Comparison of ENCODE assay signal across 1 cellular context in the genomic region with DNA sequence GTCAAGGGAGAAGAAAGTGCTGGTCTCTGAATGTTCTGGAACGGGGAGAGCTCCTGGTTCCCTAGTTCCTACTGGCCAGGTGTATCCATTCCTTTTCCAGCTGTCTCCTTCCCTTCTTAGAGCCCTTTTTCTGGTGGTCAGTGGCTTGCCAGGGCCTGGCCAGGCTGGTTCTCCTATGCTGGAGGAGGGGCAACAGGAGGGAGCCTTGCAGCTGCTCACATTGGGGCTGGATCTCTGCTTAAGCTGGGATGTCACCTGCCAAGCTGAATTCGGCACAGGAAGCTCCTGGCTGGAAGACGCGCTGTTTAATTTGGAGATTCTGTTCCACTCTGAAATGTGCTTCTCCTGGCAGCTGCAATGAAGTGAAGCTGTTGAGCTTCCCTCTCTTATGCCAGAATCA.
TF ChIP-seq lines count a peak whose summit lies in the region.

No MANE protein-coding gene starts in this region.

TF ChIP-seq in H1, 55 proteins besides CTCF, POLR2A, EP300 and RAD21:
- TF ChIP-seq NRF1 (IDR thresholded peaks at IDR 0.05; ENCODE audit: low read depth, low read length) (no peak), RNF2 (IDR thresholded peaks at IDR 0.05; ENCODE audit: borderline replicate concordance, low read depth, low read length, missing control alignments, poor library complexity, severe bottlenecking) (no peak), CTBP2 (IDR thresholded peaks at IDR 0.05; ENCODE audit: borderline replicate concordance, insufficient read depth, insufficient read length, low read length) (no peak), EZH2 (IDR thresholded peaks at IDR 0.05; ENCODE audit: low read depth, low read length, severe bottlenecking) (no peak), SP4 (IDR thresholded peaks at IDR 0.05; ENCODE audit: low read length) (no peak), CEBPB (IDR thresholded peaks at IDR 0.05; ENCODE audit: low read depth, low read length) (no peak), ATF3 (IDR thresholded peaks at IDR 0.05; ENCODE audit: insufficient read depth, low read depth, low read length) (no peak), TAF1 (IDR thresholded peaks at IDR 0.05; ENCODE audit: low read depth, low read length) (no peak), FOSL1 (IDR thresholded peaks at IDR 0.05; ENCODE audit: insufficient read depth, low read depth, low read length) (no peak), CREB1 (IDR thresholded peaks at IDR 0.05) (no peak), CHD1 (IDR thresholded peaks at IDR 0.05; ENCODE audit: low read depth, low read length) (no peak), RXRA (IDR thresholded peaks at IDR 0.05; ENCODE audit: insufficient read depth, low read depth, low read length) (no peak), POLR2AphosphoS5 (IDR thresholded peaks at IDR 0.05; ENCODE audit: low read depth, low read length) (no peak), JUND (IDR thresholded peaks at IDR 0.05; ENCODE audit: low read length) (no peak), SUZ12 (IDR thresholded peaks at IDR 0.05; ENCODE audit: low read length) (no peak)
